Comparison of ENCODE assay signal across 12 cellular contexts in the genomic region with DNA sequence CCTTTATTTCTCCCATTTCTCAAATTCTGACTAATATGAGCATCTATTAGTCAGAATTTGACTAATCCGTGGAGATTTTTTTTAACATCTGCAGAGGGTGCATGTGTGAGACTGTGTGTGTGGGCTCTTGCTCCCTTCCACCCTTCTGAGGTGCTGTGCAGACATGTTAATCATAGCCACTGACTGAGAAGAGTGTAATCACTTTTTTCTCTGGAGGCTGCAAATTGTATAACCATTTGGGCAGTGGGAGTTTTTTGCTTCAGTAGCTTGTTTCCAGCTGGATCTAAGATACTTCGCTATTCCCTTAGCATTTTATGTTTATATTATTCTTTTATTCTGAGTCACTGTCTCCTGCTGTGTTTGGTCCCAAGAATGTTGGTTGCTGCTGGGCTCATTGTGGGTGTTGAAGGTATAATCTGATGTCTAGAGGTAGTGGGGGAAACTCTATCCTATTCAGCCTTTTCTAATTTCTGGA.
DNase-seq lines count a peak whose midpoint lies in the region; ATAC-seq and FAIRE-seq lines count a peak whose summit lies in the region.
"Had no signal": no experiment of that assay in that cellular context is flagged by ENCODE, and none has a peak within 500 bp of the region (broad histone marks: within the 10 kb centered on the region; RNA-seq: fewer than 3 reads in every experiment).

No MANE protein-coding gene starts in this region.

- peak overlapping the region; percentile 83 to 90 for H3K27ac Mint-ChIP-seq in effector memory CD8-positive, alpha-beta T cell
- no peak overlapping the region for H3K27ac Mint-ChIP-seq in naive thymus-derived CD8-positive, alpha-beta T cell

- H3K9me3 Mint-ChIP-seq in effector memory CD8-positive, alpha-beta T cell = no peaks in the 10 kb centered on the region
- no peaks in the 10 kb centered on the region for H3K9me3 Mint-ChIP-seq in naive thymus-derived CD8-positive, alpha-beta T cell

- peaks cover 24 to 39% of the 10 kb centered on the region in 2 donors for H3K4me1 Mint-ChIP-seq in effector memory CD8-positive, alpha-beta T cell (ENCODE audit: low read depth in 2 of 2)
- H3K4me1 Mint-ChIP-seq in naive thymus-derived CD8-positive, alpha-beta T cell = peaks cover 0 to 8% (median under 1%) of the 10 kb centered on the region in 4 donors

- POLR2A ChIA-PET in naive thymus-derived CD8-positive, alpha-beta T cell (lab: Charles Lee) = no interaction called here

- peak; percentile 40 for ATAC-seq in effector memory CD8-positive, alpha-beta T cell (replicated peaks)
- no peak for ATAC-seq in naive thymus-derived CD8-positive, alpha-beta T cell
- ATAC-seq: psoas muscle had no signal

- no peak overlapping the region for H3K4me3 ChIP-seq in skeletal muscle cell (ENCODE audit: low read depth, low read length)
- H3K4me3 ChIP-seq: psoas muscle had no signal

- no peaks in the 10 kb centered on the region for H3K36me3 Mint-ChIP-seq in effector memory CD8-positive, alpha-beta T cell (ENCODE audit: insufficient read depth)
- no peaks in the 10 kb centered on the region for H3K36me3 Mint-ChIP-seq in naive thymus-derived CD8-positive, alpha-beta T cell

- peak overlapping the region in 1 of 2 donors; percentile 61 for H3K4me3 Mint-ChIP-seq in effector memory CD8-positive, alpha-beta T cell
- no peak overlapping the region for H3K4me3 Mint-ChIP-seq in naive thymus-derived CD8-positive, alpha-beta T cell

- H3K27me3 Mint-ChIP-seq in effector memory CD8-positive, alpha-beta T cell = peaks cover 0 to 8% of the 10 kb centered on the region in 2 donors
- H3K27me3 Mint-ChIP-seq in naive thymus-derived CD8-positive, alpha-beta T cell = peaks cover 0 to 30% (median 11%) of the 10 kb centered on the region in 5 donors

- FAIRE-seq in GM18507 (lab: Jason Lieb, UNC) = peak; percentile 48

- DNase-seq in GM18507 (ENCODE audit: extremely low spot score, insufficient read length, low read depth) = no peak
- peak; percentile 94 for DNase-seq in LHCN-M2 (ENCODE audit: low read depth)
- no peak for DNase-seq in effector memory CD8-positive, alpha-beta T cell
- peak; percentile 73 for DNase-seq in skeletal muscle cell (ENCODE audit: low read depth)
- DNase-seq in stimulated activated CD8-positive, alpha-beta memory T cell treated with anti-CD3 and anti-CD28 coated beads, Interleukin-4, amount 100 ng/mL, for 48 hours = no peak
- no peak for DNase-seq in GM19238 (ENCODE audit: insufficient read length, low spot score)
- no peak for DNase-seq in naive thymus-derived CD8-positive, alpha-beta T cell
- DNase-seq: activated effector memory CD4-positive, alpha-beta T cell treated with Interleukin-2 at 50 U/mL for 16 hours; left cardiac atrium; NCI-H1048; psoas muscle; WERI-Rb-1 had no signal

Comparison
In these comparisons a context has a peak if more than half of its experiments do, and no peak if none do; other contexts are left out.
1. DNase-seq: peak in LHCN-M2 (single experiment) and skeletal muscle cell (single experiment); none in GM18507 (single experiment), effector memory CD8-positive, alpha-beta T cell (0 of 3), stimulated activated CD8-positive, alpha-beta memory T cell treated with anti-CD3 and anti-CD28 coated beads, Interleukin-4, amount 100 ng/mL, for 48 hours (single experiment), GM19238 (single experiment) and naive thymus-derived CD8-positive, alpha-beta T cell (0 of 10).
2. H3K27ac Mint-ChIP-seq: peak in effector memory CD8-positive, alpha-beta T cell (2 of 2); none in naive thymus-derived CD8-positive, alpha-beta T cell (0 of 10).